ENCODE assay signal across 1 cellular context in genomic region chr22:22884888-22885840, GRCh38.
TF ChIP-seq lines count a peak whose summit lies in the region.

No MANE protein-coding gene starts in this region.

TF ChIP-seq in WTC11, 78 proteins besides CTCF, POLR2A, EP300 and RAD21 (continued from another document):
- TF ChIP-seq ATF1 (CRISPR knock-in tag; IDR thresholded peaks at IDR 0.05) = no peak
- no peak for TF ChIP-seq HMGXB4 (CRISPR knock-in tag; IDR thresholded peaks at IDR 0.05)
- no peak for TF ChIP-seq SOX15 (CRISPR knock-in tag; IDR thresholded peaks at IDR 0.05)
- TF ChIP-seq ZMAT4 (CRISPR knock-in tag; IDR thresholded peaks at IDR 0.05) = no peak
- no peak for TF ChIP-seq ZNF317 (CRISPR knock-in tag; IDR thresholded peaks at IDR 0.05; ENCODE audit: borderline replicate concordance, low read depth)
- no peak for TF ChIP-seq ATF3 (CRISPR knock-in tag; conservative IDR thresholded peaks at IDR 0.05)
